In genomic region chr15:80093854-80094418, GRCh38 we compare ENCODE assay signal across 9 cellular contexts. TPM values are rescaled to one million over a fixed set of nuclear protein-coding genes. Genes with fewer than 3 reads are reported as not detected.
A peak's percentile ranks its signal among the peaks of the same experiment; 100 is the strongest.
DNase-seq lines count a peak whose midpoint lies in the region; ATAC-seq and TF ChIP-seq lines count a peak whose summit lies in the region.
"Had no signal": no experiment of that assay in that cellular context is flagged by ENCODE, and none has a peak within 500 bp of the region (broad histone marks: within the 10 kb centered on the region; RNA-seq: fewer than 3 reads in every experiment).

No MANE protein-coding gene starts in this region.

- H3F3A ChIP-seq in PC-3 (ENCODE audit: low read length, unreplicated experiment): no peaks in the 10 kb centered on the region

- BruUV-seq in PC-3 (replicated peaks; lab: Mats Ljungman, UMichigan): no TSS peak

- H3K9me3 Mint-ChIP-seq in T-cell: no peaks in the 10 kb centered on the region

- H3K9me3 ChIP-seq in PC-3 (ENCODE audit: low read length): no peaks in the 10 kb centered on the region

- peaks cover 9% of the 10 kb centered on the region for H3K4me1 ChIP-seq in PC-3 (ENCODE audit: insufficient read depth, low read length)
- H3K4me1 ChIP-seq in foreskin keratinocyte: peaks cover 7% of the 10 kb centered on the region

- H3K27ac ChIP-seq in PC-3 (ENCODE audit: low read length) (peak overlapping the region; percentile 28; the same call in 1 of the 2 replicates), foreskin keratinocyte (peak overlapping the region; percentile 40)

- TF ChIP-seq CTCF in PC-3 (conservative IDR thresholded peaks at IDR 0.05; ENCODE audit: low read depth, low read length) (no peak), foreskin keratinocyte (conservative IDR thresholded peaks at IDR 0.05) (no peak)

- H3K79me2 ChIP-seq in PC-3 (ENCODE audit: low read length): peaks cover 42% of the 10 kb centered on the region

- H3K4me3 Mint-ChIP-seq in T-cell: no peak overlapping the region

- no peaks in the 10 kb centered on the region; the same call in 1 of the 2 replicates for H3K36me3 ChIP-seq in PC-3 (ENCODE audit: low read depth, low read length)

- H3K27me3 Mint-ChIP-seq in T-cell: no peaks in the 10 kb centered on the region

- no peak overlapping the region for H3K27ac Mint-ChIP-seq in T-cell

- peaks cover 34% of the 10 kb centered on the region for H4K20me1 ChIP-seq in PC-3 (ENCODE audit: low read length)

- intact Hi-C loops in PC-3 (cut with micrococcal nuclease): no loop called here

- CTCF ChIA-PET in PC-3 (lab: Charles Lee) (no interaction called here), T-cell (lab: Charles Lee) (no interaction called here)

- POLR2A ChIA-PET in PC-3 (lab: Charles Lee; ENCODE audit: unreplicated experiment) (no interaction called here), T-cell (lab: Charles Lee) (no interaction called here)

- ATAC-seq in PC-3 (peak; percentile 66), foreskin keratinocyte (peak; percentile 94), T-cell (replicated peaks in 1 of 4) (no peak)

- DNase-seq in NCI-H187 (lab: John Stamatoyannopoulos, UW) (peak; percentile 2 to 5), NCI-H187 treated with DMSO at 0.1 percent for 48 hours (lab: John Stamatoyannopoulos, UW) (no peak), PC-3 (peak; percentile 67), foreskin keratinocyte (peak in 1 of 2 donors; percentile 57), AML-193 (lab: John Stamatoyannopoulos, UW) (no peak), NOMO-1 treated with DMSO at 0.1 percent for 48 hours (lab: John Stamatoyannopoulos, UW; ENCODE audit: unreplicated experiment) (no peak), T-cell (no peak)
- peak; percentile 6 for DNase-seq in stimulated activated CD4-positive, alpha-beta T cell treated with anti-CD3 and anti-CD28 coated beads, Interleukin-2, amount 100 ng/mL, for 4 hours (ENCODE audit: low read depth)
- DNase-seq: SIG-M5 had no signal

- no peak overlapping the region for H3K9ac ChIP-seq in PC-3 (ENCODE audit: low read length)

- no peaks in the 10 kb centered on the region for H3K9me2 ChIP-seq in PC-3 (replicated peaks; ENCODE audit: low read length)

- H3K4me1 Mint-ChIP-seq in T-cell: peaks cover 48 to 56% (median 49%) of the 10 kb centered on the region in 3 donors

- H3K27me3 ChIP-seq in PC-3 (ENCODE audit: low read length): no peaks in the 10 kb centered on the region
- no peaks in the 10 kb centered on the region for H3K27me3 ChIP-seq in foreskin keratinocyte

- H3K4me3 ChIP-seq in PC-3 (ENCODE audit: low read length): no peak overlapping the region

- H3K4me2 ChIP-seq in PC-3 (ENCODE audit: low read length): peak overlapping the region; percentile 27; the same call in 1 of the 2 replicates

- peaks cover 6% of the 10 kb centered on the region for H3K36me3 Mint-ChIP-seq in T-cell

- H2AFZ ChIP-seq in PC-3 (ENCODE audit: low read length): no peak overlapping the region

RNA-seq across cellular contexts. Expression of gene ZFAND6, which starts 34.5 kb away (rescaled TPM):
- total RNA-seq in PC-3 (2014; rRNA removed): 50.2 and 96.6 TPM in 2 replicates
- 61.6 and 66.2 TPM in 2 replicates for total RNA-seq in foreskin keratinocyte
- 43.7 and 47.4 TPM in 2 replicates for polyA plus RNA-seq in foreskin keratinocyte
- 10 to 100 TPM; 49.1 to 84.2 (median 57.1) TPM for total RNA-seq in T-cell

RNA-seq across cellular contexts. Expression of gene FAH, which starts 58.9 kb away (rescaled TPM):
- total RNA-seq in PC-3 (2014; rRNA removed) (55.4 and 59.4 TPM in 2 replicates), foreskin keratinocyte (21.8 and 25.8 TPM in 2 replicates), T-cell (1 to 10 TPM; 5.2 to 9.4 (median 6.8) TPM)
- 26.2 and 33.4 TPM in 2 replicates for polyA plus RNA-seq in foreskin keratinocyte

Comparison
In these comparisons a context has a peak if more than half of its experiments do, and no peak if none do; other contexts are left out.
1. DNase-seq: peak in NCI-H187 (2 of 2), PC-3 (single experiment) and stimulated activated CD4-positive, alpha-beta T cell treated with anti-CD3 and anti-CD28 coated beads, Interleukin-2, amount 100 ng/mL, for 4 hours (single experiment); none in NCI-H187 treated with DMSO at 0.1 percent for 48 hours (single experiment), AML-193 (0 of 2), NOMO-1 treated with DMSO at 0.1 percent for 48 hours (single experiment) and T-cell (0 of 34).
2. ATAC-seq: peak in PC-3 (single experiment) and foreskin keratinocyte (single experiment); none in T-cell (0 of 4).